ENCODE assay signal across 8 cellular contexts in the genomic region with DNA sequence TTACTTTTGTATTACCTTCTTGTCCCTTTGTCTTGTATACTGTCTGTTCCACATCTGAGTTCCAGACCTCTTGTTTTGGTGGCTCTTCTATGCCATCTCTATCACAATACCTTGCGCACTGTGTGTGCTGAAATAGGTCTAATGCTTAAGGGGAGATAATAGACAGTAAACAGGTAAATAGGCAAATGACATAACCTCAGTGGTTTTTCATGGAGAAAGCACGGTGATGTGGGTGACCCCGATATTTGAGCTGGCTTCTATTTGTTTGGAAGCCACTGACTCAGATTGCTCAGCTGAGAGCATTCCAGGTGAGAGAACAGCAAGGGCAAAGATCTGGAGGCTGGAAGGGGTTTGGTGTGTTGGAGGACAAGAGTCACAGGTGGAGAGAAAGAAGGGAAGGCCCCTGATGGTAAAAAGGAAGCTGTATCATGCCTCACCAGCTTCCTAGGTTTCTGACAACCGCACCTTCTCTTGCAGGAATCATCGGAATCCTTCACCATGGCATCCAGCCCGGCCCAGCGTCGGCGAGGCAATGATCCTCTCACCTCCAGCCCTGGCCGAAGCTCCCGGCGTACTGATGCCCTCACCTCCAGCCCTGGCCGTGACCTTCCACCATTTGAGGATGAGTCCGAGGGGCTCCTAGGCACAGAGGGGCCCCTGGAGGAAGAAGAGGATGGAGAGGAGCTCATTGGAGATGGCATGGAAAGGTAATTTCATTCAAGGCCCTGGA. TPM values are rescaled to one million over a fixed set of nuclear protein-coding genes. Genes with fewer than 3 reads are reported as not detected.
DNase-seq lines count a peak whose midpoint lies in the region; ATAC-seq, FAIRE-seq and TF ChIP-seq lines count a peak whose summit lies in the region.

No MANE protein-coding gene starts in this region.

- POLR2A ChIA-PET in H1 (lab: Charles Lee; ENCODE audit: partially characterized antibody), result interaction anchor here (0.6 to 10.3 kb wide), 22 partner anchors 10 to 499 kb away, joined by 3 to 175 read pairs (median 5); partner anchors contain the start of genes PODXL2 and TPRA1

- H3K23me2 ChIP-seq in H1 (ENCODE audit: low read depth, low read length), result peaks cover 5% of the 10 kb centered on the region; the same call in 1 of the 2 replicates

- TF ChIP-seq RAD21 in H1 (IDR thresholded peaks at IDR 0.05 in 1 of 2, conservative IDR thresholded peaks at IDR 0.05 in 1 of 2; ENCODE audit: low read depth in 2 of 2, low read length in 2 of 2), result no peak

- H2BK120ac ChIP-seq in H1 (replicated peaks; ENCODE audit: low read depth, low read length), result no peak overlapping the region

- H3F3A ChIP-seq in MM.1S (ENCODE audit: insufficient read depth, low read length), result no peaks in the 10 kb centered on the region

- H3K4me2 ChIP-seq in MM.1S (ENCODE audit: low read depth, low read length) (peak overlapping the region; percentile 94), H1 (ENCODE audit: insufficient read depth in 1 of 2, low read depth in 2 of 2, low read length in 2 of 2) (peak overlapping the region; percentile 82 to 98)

- TF ChIP-seq EP300 in H1 (IDR thresholded peaks at IDR 0.05; ENCODE audit: borderline replicate concordance in 1 of 2, low read depth in 2 of 2, low read length in 2 of 2), result no peak

- H4K20me1 ChIP-seq in MM.1S (ENCODE audit: insufficient read depth, low read length) (peaks cover 5% of the 10 kb centered on the region; the same call in 1 of the 2 replicates), H1 (replicated peaks in 1 of 2; ENCODE audit: control insufficient read depth in 1 of 2, insufficient read depth in 2 of 2, low read length in 2 of 2) (peaks cover 4 to 9% of the 10 kb centered on the region in 2 experiments)

- no peak for ATAC-seq in GM18868 (IDR thresholded peaks at IDR 0.05; ENCODE audit: unreplicated experiment)

- H3K36me3 ChIP-seq in MM.1S (replicated peaks; ENCODE audit: insufficient read depth, low read length), result peaks cover 16% of the 10 kb centered on the region
- peaks cover 22 to 46% (median 31%) of the 10 kb centered on the region in 4 experiments for H3K36me3 ChIP-seq in H1 (ENCODE audit: control insufficient read depth in 2 of 4, insufficient read depth in 4 of 4, low read length in 3 of 4)
- no peaks in the 10 kb centered on the region for H3K36me3 ChIP-seq in neutrophil

- no peak overlapping the region for H3K23ac ChIP-seq in H1 (ENCODE audit: insufficient read length)

- H3K4me3 Mint-ChIP-seq in Calu3 (ENCODE audit: low read depth, unreplicated experiment), result peak overlapping the region; percentile 78

- 92% methylated on average over 14 of the region's 14 CpGs; no CpG with 5 or more reads in 1 of the 2 experiments for WGBS in H1 (ENCODE audit: extremely low coverage in 1 of 2, insufficient coverage in 1 of 2, insufficient read length in 1 of 2, insufficient replicate concordance in 2 of 2, low coverage in 1 of 2, low lambda C conversion rate in 2 of 2, missing lambda C conversion rate in 1 of 2), 2 experiments

- peak overlapping the region; percentile 89; the same call in 1 of the 2 replicates for H2BK5ac ChIP-seq in H1 (ENCODE audit: low read depth, low read length)

- H3K4ac ChIP-seq in H1 (replicated peaks; ENCODE audit: insufficient read length, low read depth, low read length), result peak overlapping the region; percentile 46

- H3K9me3 ChIP-seq in MM.1S (replicated peaks; ENCODE audit: insufficient read depth, low read length) (no peaks in the 10 kb centered on the region), H1 (ENCODE audit: insufficient read depth in 2 of 2, low read depth in 1 of 2, low read length in 1 of 2) (no peaks in the 10 kb centered on the region), neutrophil (no peaks in the 10 kb centered on the region)

- no peaks in the 10 kb centered on the region for H3K27me3 ChIP-seq in MM.1S (replicated peaks; ENCODE audit: insufficient read depth, low read length)
- no peaks in the 10 kb centered on the region for H3K27me3 ChIP-seq in H1 (replicated peaks in 1 of 4; ENCODE audit: control insufficient read depth in 3 of 4, extremely low read depth in 1 of 4, insufficient read depth in 3 of 4, low read length in 3 of 4)
- H3K27me3 ChIP-seq in neutrophil, result no peaks in the 10 kb centered on the region

- H4K91ac ChIP-seq in H1 (replicated peaks; ENCODE audit: insufficient read length, low read length), result no peak overlapping the region

- DNase-seq in Calu3 (peak; percentile 24), MM.1S (no peak), H1 (ENCODE audit: low read depth in 1 of 2, low spot score in 2 of 2) (no peak), NCI-H345 treated with DMSO at 0.1 percent for 48 hours (lab: John Stamatoyannopoulos, UW; ENCODE audit: unreplicated experiment) (no peak), AML-193 (lab: John Stamatoyannopoulos, UW) (no peak), dermis blood vessel endothelial cell (no peak)

- peak overlapping the region; percentile 99 for H3K9ac ChIP-seq in MM.1S (ENCODE audit: low read length)
- H3K9ac ChIP-seq in H1 (replicated peaks in 1 of 4; ENCODE audit: extremely low read depth in 1 of 4, low read depth in 3 of 4, low read length in 3 of 4), result peak overlapping the region; percentile 98 to 100 (median 99)

- H3K18ac ChIP-seq in H1 (ENCODE audit: extremely low read depth, low read length), result peak overlapping the region; percentile 55; the same call in 1 of the 2 replicates

- peaks cover 56% of the 10 kb centered on the region for H3K79me2 ChIP-seq in MM.1S (ENCODE audit: low read length)
- peaks cover 16 to 47% of the 10 kb centered on the region in 2 experiments for H3K79me2 ChIP-seq in H1 (ENCODE audit: control insufficient read depth in 1 of 2, insufficient read depth in 2 of 2, low read length in 2 of 2)

- H4K8ac ChIP-seq in H1 (ENCODE audit: extremely low read depth, insufficient read depth, low read length), result peak overlapping the region; percentile 53; the same call in 1 of the 2 replicates

- H3K4me1 Mint-ChIP-seq in Calu3 (ENCODE audit: low read depth, unreplicated experiment), result peaks cover 28% of the 10 kb centered on the region

- H3K56ac ChIP-seq in H1 (replicated peaks; ENCODE audit: insufficient read length, low read depth, low read length), result peak overlapping the region; percentile 84

- H3K14ac ChIP-seq in H1 (ENCODE audit: insufficient read length), result no peak overlapping the region

- H2AFZ ChIP-seq in MM.1S (ENCODE audit: low read length) (peak overlapping the region; percentile 53; the same call in 1 of the 2 replicates), H1 (ENCODE audit: low read length) (no peak overlapping the region)

- H2BK15ac ChIP-seq in H1 (ENCODE audit: low read length), result no peak overlapping the region

- no peaks in the 10 kb centered on the region for H3K27me3 Mint-ChIP-seq in Calu3 (ENCODE audit: unreplicated experiment)

- peak overlapping the region; percentile 40; the same call in 1 of the 2 replicates for H2BK12ac ChIP-seq in H1 (ENCODE audit: low read depth, low read length)

- H3K27ac ChIP-seq in MM.1S (ENCODE audit: low read length), result peak overlapping the region; percentile 72
- peak overlapping the region; percentile 97 for H3K27ac ChIP-seq in H1 (ENCODE audit: low read depth, low read length)
- H3K27ac ChIP-seq in neutrophil, result no peak overlapping the region

- TF ChIP-seq POLR2A in H1 (IDR thresholded peaks at IDR 0.05; ENCODE audit: control extremely low read depth in 1 of 2, low read depth in 2 of 2, low read length in 2 of 2), result peak in 1 of 2 experiments; percentile 22; a peak in 1 of 3 replicates

- H3K9me2 ChIP-seq in MM.1S (replicated peaks; ENCODE audit: insufficient read depth, low read length), result no peaks in the 10 kb centered on the region

- no peaks in the 10 kb centered on the region for H3K9me3 Mint-ChIP-seq in Calu3 (ENCODE audit: low read depth, unreplicated experiment)

- no peak for TF ChIP-seq CTCF in Calu3 (IDR thresholded peaks at IDR 0.05; ENCODE audit: unreplicated experiment)
- TF ChIP-seq CTCF in MM.1S (IDR thresholded peaks at IDR 0.05; ENCODE audit: low read length), result no peak
- TF ChIP-seq CTCF in H1 (IDR thresholded peaks at IDR 0.05; ENCODE audit: control extremely low read depth in 1 of 3, insufficient read depth in 1 of 3, low read depth in 1 of 3, low read length in 3 of 3), result no peak
- no peak for TF ChIP-seq CTCF in neutrophil (IDR thresholded peaks at IDR 0.05)

- peak overlapping the region; percentile 19 for H4K5ac ChIP-seq in H1 (ENCODE audit: insufficient read length, low read depth, low read length)

- H3K4me3 ChIP-seq in MM.1S (ENCODE audit: low read length), result peak overlapping the region; percentile 96
- peak overlapping the region; percentile 74 to 84 (median 78) for H3K4me3 ChIP-seq in H1 (ENCODE audit: extremely low read depth in 1 of 4, insufficient read depth in 2 of 4, low read depth in 3 of 4, low read length in 4 of 4)
- H3K4me3 ChIP-seq in neutrophil (ENCODE audit: low read depth in 1 of 2, low read length in 1 of 2), result peak overlapping the region; percentile 64 to 76

- no peak for FAIRE-seq in H1 (lab: Jason Lieb, UNC)

- H3K27ac Mint-ChIP-seq in Calu3 (ENCODE audit: unreplicated experiment), result peak overlapping the region; percentile 85

- H3K36me3 Mint-ChIP-seq in Calu3 (ENCODE audit: insufficient read depth, unreplicated experiment), result peaks cover 36% of the 10 kb centered on the region

- H3K4me1 ChIP-seq in MM.1S (ENCODE audit: low read length), result peaks cover 13% of the 10 kb centered on the region
- H3K4me1 ChIP-seq in H1 (replicated peaks in 1 of 4; ENCODE audit: control insufficient read depth in 3 of 4, insufficient read depth in 4 of 4, low read length in 3 of 4), result peaks cover 9 to 12% (median 9%) of the 10 kb centered on the region in 4 experiments
- peaks cover 16% of the 10 kb centered on the region in 2 experiments for H3K4me1 ChIP-seq in neutrophil (ENCODE audit: control insufficient read depth in 1 of 2, insufficient read depth in 1 of 2, low read depth in 1 of 2, low read length in 1 of 2)

- peaks cover 14% of the 10 kb centered on the region; the same call in 1 of the 2 replicates for H3K79me1 ChIP-seq in H1 (ENCODE audit: low read depth, low read length)

- intact Hi-C loops in Calu3 (cut with micrococcal nuclease; ENCODE audit: unreplicated experiment), result no loop called here

- H2AK5ac ChIP-seq in H1 (ENCODE audit: low read depth, low read length), result peak overlapping the region; percentile 71

- BruUV-seq in Calu3 (replicated peaks; lab: Mats Ljungman, UMichigan), result TSS peak; percentile 39

- CTCF ChIA-PET in Calu3 (lab: Charles Lee) (interaction anchor here (0.6 to 2.2 kb wide), 7 partner anchors 8 to 883 kb away, joined by 3 to 11 read pairs (median 4); partner anchors contain the start of gene TPRA1), H1 (lab: Charles Lee; ENCODE audit: partially characterized antibody) (interaction anchor here (0.6 to 1.9 kb wide), 6 partner anchors 11 to 1579 kb away, joined by 3 to 13 read pairs (median 3); no protein-coding TSS in a partner anchor)

- no peak overlapping the region for H2BK20ac ChIP-seq in H1 (ENCODE audit: low read length)

RNA-seq across cellular contexts. Expression of gene MCM2, which starts 0.8 kb away (rescaled TPM):
- total RNA-seq in Calu3 (2022), result 120 and 121 TPM in 2 replicates
- total RNA-seq in H1 (2021; fragmentation: NEBNext Ultra II Directional; extraction: Animal tissue kit (Norgen Biotek cat#: 25700)), result 147 and 152 TPM in 2 replicates
- polyA plus RNA-seq in H1 (2011; rRNA removed), result 198 and 219 TPM in 2 replicates
- polyA plus RNA-seq in H1 (2011; cell fraction: cytosol; rRNA removed), result 192 TPM
- 281 TPM for polyA plus RNA-seq in H1 (2011; cell fraction: nucleus; rRNA removed)
- 113 to 163 TPM (median 157 TPM) in 4 replicates for polyA plus RNA-seq in H1 (2012, experiment 1 of 2)
- polyA plus RNA-seq in H1 (2012, experiment 2 of 2), result 121 TPM
- 66.3 TPM for polyA plus RNA-seq in H1 (2013, experiment 1 of 2)
- polyA plus RNA-seq in H1 (2013, experiment 2 of 2), result 61.3 TPM
- polyA minus RNA-seq in H1 (2011; rRNA and poly(A)+ RNA removed), result 251 and 304 TPM in 2 replicates
- polyA minus RNA-seq in H1 (2011; cell fraction: cytosol; rRNA and poly(A)+ RNA removed), result 156 TPM
- polyA minus RNA-seq in H1 (2011; cell fraction: nucleus; rRNA and poly(A)+ RNA removed), result 124 TPM
- 51.4 and 110 TPM in 2 replicates for total RNA-seq in dermis blood vessel endothelial cell

RNA-seq across cellular contexts. Expression of gene TPRA1, which starts 8.5 kb away (rescaled TPM):
- total RNA-seq in Calu3 (2022) (62.4 and 66.4 TPM in 2 replicates), dermis blood vessel endothelial cell (34.8 and 48.3 TPM in 2 replicates)
- total RNA-seq in H1 (2021; fragmentation: NEBNext Ultra II Directional; extraction: Animal tissue kit (Norgen Biotek cat#: 25700)), result 17.9 and 18.8 TPM in 2 replicates
- polyA plus RNA-seq in H1 (2011; rRNA removed), result 38.5 and 40.4 TPM in 2 replicates
- 26.2 TPM for polyA plus RNA-seq in H1 (2011; cell fraction: cytosol; rRNA removed)
- 44.8 TPM for polyA plus RNA-seq in H1 (2011; cell fraction: nucleus; rRNA removed)
- 13.6 to 21.6 TPM (median 19.1 TPM) in 4 replicates for polyA plus RNA-seq in H1 (2012, experiment 1 of 2)
- 22.5 TPM for polyA plus RNA-seq in H1 (2012, experiment 2 of 2)
- 16.6 TPM for polyA plus RNA-seq in H1 (2013, experiment 1 of 2)
- 17.0 TPM for polyA plus RNA-seq in H1 (2013, experiment 2 of 2)
- 17.8 and 25.6 TPM in 2 replicates for polyA minus RNA-seq in H1 (2011; rRNA and poly(A)+ RNA removed)
- 13.9 TPM for polyA minus RNA-seq in H1 (2011; cell fraction: cytosol; rRNA and poly(A)+ RNA removed)
- 13.7 TPM for polyA minus RNA-seq in H1 (2011; cell fraction: nucleus; rRNA and poly(A)+ RNA removed)

RNA-seq across cellular contexts. Expression of gene PODXL2, which starts 30.0 kb away (rescaled TPM):
- total RNA-seq in Calu3 (2022), result 36.1 and 43.6 TPM in 2 replicates
- total RNA-seq in H1 (2021; fragmentation: NEBNext Ultra II Directional; extraction: Animal tissue kit (Norgen Biotek cat#: 25700)), result 31.4 and 31.6 TPM in 2 replicates
- polyA plus RNA-seq in H1 (2011; rRNA removed), result 27.6 and 32.3 TPM in 2 replicates
- polyA plus RNA-seq in H1 (2011; cell fraction: cytosol; rRNA removed), result 31.9 TPM
- 34.9 TPM for polyA plus RNA-seq in H1 (2011; cell fraction: nucleus; rRNA removed)
- 18.1 to 34.6 TPM (median 28.5 TPM) in 4 replicates for polyA plus RNA-seq in H1 (2012, experiment 1 of 2)
- polyA plus RNA-seq in H1 (2012, experiment 2 of 2), result 24.7 TPM
- 45.7 TPM for polyA plus RNA-seq in H1 (2013, experiment 1 of 2)
- polyA plus RNA-seq in H1 (2013, experiment 2 of 2), result 44.4 TPM
- polyA minus RNA-seq in H1 (2011; rRNA and poly(A)+ RNA removed), result 12.9 and 17.4 TPM in 2 replicates
- polyA minus RNA-seq in H1 (2011; cell fraction: cytosol; rRNA and poly(A)+ RNA removed), result 14.2 TPM
- polyA minus RNA-seq in H1 (2011; cell fraction: nucleus; rRNA and poly(A)+ RNA removed), result 13.5 TPM
- 2.9 and 4.0 TPM in 2 replicates for total RNA-seq in dermis blood vessel endothelial cell
